ENCODE assay signal across 17 cellular contexts in genomic region chr2:236674238-236674637, GRCh38.
DNase-seq lines count a peak whose midpoint lies in the region; ATAC-seq and TF ChIP-seq lines count a peak whose summit lies in the region.
"Had no signal": no experiment of that assay in that cellular context is flagged by ENCODE, and none has a peak within 500 bp of the region (broad histone marks: within the 10 kb centered on the region; RNA-seq: fewer than 3 reads in every experiment).

No MANE protein-coding gene starts in this region.

- no peaks in the 10 kb centered on the region for H3K79me2 ChIP-seq in hepatocyte

- no peaks in the 10 kb centered on the region for H3K9me2 ChIP-seq in hepatocyte (replicated peaks; ENCODE audit: insufficient read depth)

- no peaks in the 10 kb centered on the region for H3K9me3 ChIP-seq in ascending aorta
- H3K9me3 ChIP-seq in hepatocyte (ENCODE audit: low read depth): no peaks in the 10 kb centered on the region
- H3K9me3 ChIP-seq in ovary: no peaks in the 10 kb centered on the region

- no peak overlapping the region for H2AFZ ChIP-seq in hepatocyte
- H2AFZ ChIP-seq: PC-9 had no signal

- TF ChIP-seq POLR2A in ovary (IDR thresholded peaks at IDR 0.05): no peak

- 96% methylated on average over 7 of the region's 7 CpGs for WGBS in hepatocyte (ENCODE audit: low lambda C conversion rate, missing lambda C conversion rate)
- 94 to 96% (median 94%) methylated on average over 7 of the region's 7 CpGs for WGBS in ovary, 3 donors

- no peak for TF ChIP-seq EP300 in ovary (IDR thresholded peaks at IDR 0.05)

- no peak overlapping the region for H3K4me2 ChIP-seq in hepatocyte
- H3K4me2 ChIP-seq: PC-9 had no signal

- peak; percentile 9 for DNase-seq in activated CD8-positive, alpha-beta memory T cell treated with anti-CD3 and anti-CD28 coated beads for 24 hours
- no peak for DNase-seq in activated CD8-positive, alpha-beta memory T cell treated with anti-CD3 and anti-CD28 coated beads, Interleukin-2, amount 50 U/mL, for 4 hours
- peak in 1 of 2 donors; percentile 61 for DNase-seq in ascending aorta (ENCODE audit: low spot score in 2 of 2)
- DNase-seq in hepatocyte (ENCODE audit: low spot score): no peak
- DNase-seq in stimulated activated CD8-positive, alpha-beta memory T cell treated with anti-CD3 and anti-CD28 coated beads, Interleukin-4, amount 100 ng/mL, for 48 hours: peak; percentile 4
- DNase-seq in NCI-H128 (lab: John Stamatoyannopoulos, UW; ENCODE audit: unreplicated experiment): no peak
- no peak for DNase-seq in ovary
- DNase-seq: 8988T, H7, Karpas-422, NCI-H1105 treated with DMSO at 0.1 percent for 48 hours, NCI-H187 treated with DMSO at 0.1 percent for 48 hours, NCI-H2171, NCI-H774 had no signal

- H3K27ac ChIP-seq in ascending aorta (peak overlapping the region; percentile 26 to 62), hepatocyte (peak overlapping the region; percentile 41), ovary (no peak overlapping the region)
- H3K27ac ChIP-seq: C4-2B, PC-9 had no signal

- no peaks in the 10 kb centered on the region for H3K27me3 ChIP-seq in ascending aorta
- H3K27me3 ChIP-seq in hepatocyte: no peaks in the 10 kb centered on the region
- H3K27me3 ChIP-seq in ovary: no peaks in the 10 kb centered on the region

- TF ChIP-seq CTCF in ascending aorta (IDR thresholded peaks at IDR 0.05) (no peak), hepatocyte (IDR thresholded peaks at IDR 0.05; ENCODE audit: poor library complexity) (no peak), ovary (IDR thresholded peaks at IDR 0.05) (no peak)

- no peaks in the 10 kb centered on the region for H4K20me1 ChIP-seq in hepatocyte (ENCODE audit: insufficient read depth, poor library complexity, severe bottlenecking)

- H3K4me1 ChIP-seq in ascending aorta (peaks cover 0 to 23% of the 10 kb centered on the region in 2 donors), hepatocyte (ENCODE audit: insufficient read depth) (peaks cover 8% of the 10 kb centered on the region), ovary (ENCODE audit: insufficient read depth) (no peaks in the 10 kb centered on the region)

- H3K4me3 ChIP-seq in ascending aorta (no peak overlapping the region), hepatocyte (no peak overlapping the region), ovary (no peak overlapping the region)
- H3K4me3 ChIP-seq: PC-9 had no signal

- intact Hi-C loops in ascending aorta (cut with DNase I) (loop anchor here (1.0 kb wide), 1 partner anchor 24 kb away; no protein-coding TSS in a partner anchor), ovary (cut with DNase I) (no loop called here)

- H3K36me3 ChIP-seq in ascending aorta (no peaks in the 10 kb centered on the region), hepatocyte (replicated peaks; ENCODE audit: insufficient read depth, low read depth) (no peaks in the 10 kb centered on the region), ovary (no peaks in the 10 kb centered on the region)

- no peak for ATAC-seq in GM18868 (IDR thresholded peaks at IDR 0.05; ENCODE audit: unreplicated experiment)

Comparison
In these comparisons a context has a peak if more than half of its experiments do, and no peak if none do; other contexts are left out.
1. DNase-seq: peak in activated CD8-positive, alpha-beta memory T cell treated with anti-CD3 and anti-CD28 coated beads for 24 hours (single experiment) and stimulated activated CD8-positive, alpha-beta memory T cell treated with anti-CD3 and anti-CD28 coated beads, Interleukin-4, amount 100 ng/mL, for 48 hours (single experiment); none in activated CD8-positive, alpha-beta memory T cell treated with anti-CD3 and anti-CD28 coated beads, Interleukin-2, amount 50 U/mL, for 4 hours (single experiment), hepatocyte (single experiment), NCI-H128 (single experiment) and ovary (0 of 5).
2. H3K27ac ChIP-seq: peak in ascending aorta (2 of 2) and hepatocyte (single experiment); none in ovary (0 of 2).